ENCODE assay signal across 8 cellular contexts in genomic region chr11:15526032-15526431, GRCh38.
"Had no signal": no experiment of that assay in that cellular context is flagged by ENCODE, and none has a peak within 500 bp of the region (broad histone marks: within the 10 kb centered on the region; RNA-seq: fewer than 3 reads in every experiment).

No MANE protein-coding gene starts in this region.

- FAIRE-seq: G401.6, GM12878, GM12891, GM12892, GM18507, GM19239 had no signal

- DNase-seq: GDM1, GF-D8 had no signal

- H3K4me3 ChIP-seq: GM12878 had no signal

- ATAC-seq: GM12878 had no signal
